Comparison of ENCODE assay signal across 1 cellular context in the genomic region with DNA sequence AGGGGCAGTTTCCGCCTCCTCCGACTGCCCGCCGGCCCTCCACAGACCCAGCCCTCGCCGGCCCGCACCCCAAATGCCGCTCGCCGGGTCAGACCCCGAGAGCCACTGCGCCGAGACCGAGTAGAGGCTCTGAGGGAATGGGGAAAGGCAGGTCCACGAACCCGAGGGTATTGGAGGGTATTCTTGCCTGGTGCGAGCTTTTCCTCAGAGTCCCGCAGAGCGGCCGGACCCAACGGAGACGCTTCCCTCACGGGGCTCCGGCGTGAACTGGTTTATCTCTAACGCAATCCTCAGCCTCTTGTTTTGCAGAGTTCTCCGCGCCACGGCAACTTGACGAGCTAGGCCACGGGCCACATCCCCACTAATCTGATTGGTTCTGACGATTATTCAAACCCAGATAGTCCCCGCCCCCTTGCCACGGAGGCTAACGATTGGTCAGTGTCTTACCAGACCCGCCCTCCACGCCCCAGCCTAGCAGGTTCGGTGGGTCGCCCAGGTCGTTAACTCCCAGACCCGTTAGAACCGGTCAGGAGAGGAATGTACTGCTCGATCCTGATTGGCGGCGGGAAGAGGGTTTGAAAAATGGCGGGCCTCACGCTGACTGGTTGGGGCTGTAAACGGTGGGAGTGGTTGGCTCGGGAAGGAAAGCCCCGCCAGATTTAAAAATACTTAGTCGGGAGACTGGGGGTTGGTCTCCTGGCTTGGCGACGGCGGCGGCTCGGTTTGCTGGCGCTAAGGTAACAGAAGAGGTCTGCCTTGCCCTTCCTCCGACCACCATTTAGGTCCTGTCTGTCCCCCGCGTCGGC.
TF ChIP-seq lines count a peak whose summit lies in the region.

A gene (minus strand): TSS at position 274 of the 806 bp plus-strand sequence. CDS start 709 bp downstream, outside the sequence.

TF ChIP-seq in HepG2, 621 proteins besides CTCF, POLR2A, EP300 and RAD21 (continued from another document):
- TF ChIP-seq, protein P1, sequence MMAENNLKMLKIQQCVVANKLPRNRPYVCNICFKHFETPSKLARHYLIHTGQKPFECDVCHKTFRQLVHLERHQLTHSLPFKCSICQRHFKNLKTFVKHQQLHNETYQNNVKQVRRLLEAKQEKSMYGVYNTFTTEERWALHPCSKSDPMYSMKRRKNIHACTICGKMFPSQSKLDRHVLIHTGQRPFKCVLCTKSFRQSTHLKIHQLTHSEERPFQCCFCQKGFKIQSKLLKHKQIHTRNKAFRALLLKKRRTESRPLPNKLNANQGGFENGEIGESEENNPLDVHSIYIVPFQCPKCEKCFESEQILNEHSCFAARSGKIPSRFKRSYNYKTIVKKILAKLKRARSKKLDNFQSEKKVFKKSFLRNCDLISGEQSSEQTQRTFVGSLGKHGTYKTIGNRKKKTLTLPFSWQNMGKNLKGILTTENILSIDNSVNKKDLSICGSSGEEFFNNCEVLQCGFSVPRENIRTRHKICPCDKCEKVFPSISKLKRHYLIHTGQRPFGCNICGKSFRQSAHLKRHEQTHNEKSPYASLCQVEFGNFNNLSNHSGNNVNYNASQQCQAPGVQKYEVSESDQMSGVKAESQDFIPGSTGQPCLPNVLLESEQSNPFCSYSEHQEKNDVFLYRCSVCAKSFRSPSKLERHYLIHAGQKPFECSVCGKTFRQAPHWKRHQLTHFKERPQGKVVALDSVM (CRISPR knock-in tag; IDR thresholded peaks at IDR 0.05) = no peak
- TF ChIP-seq RXRB (CRISPR knock-in tag; IDR thresholded peaks at IDR 0.05; ENCODE audit: borderline replicate concordance) = peak; percentile 67; the same call in 1 of the 2 replicates
- TF ChIP-seq DMAP1 (CRISPR knock-in tag; IDR thresholded peaks at IDR 0.05) = peak; percentile 73; the same call in 1 of the 2 replicates
- TF ChIP-seq ZNF749 (CRISPR knock-in tag; IDR thresholded peaks at IDR 0.05; ENCODE audit: borderline replicate concordance) = peak; percentile 98
- TF ChIP-seq, protein P2, sequence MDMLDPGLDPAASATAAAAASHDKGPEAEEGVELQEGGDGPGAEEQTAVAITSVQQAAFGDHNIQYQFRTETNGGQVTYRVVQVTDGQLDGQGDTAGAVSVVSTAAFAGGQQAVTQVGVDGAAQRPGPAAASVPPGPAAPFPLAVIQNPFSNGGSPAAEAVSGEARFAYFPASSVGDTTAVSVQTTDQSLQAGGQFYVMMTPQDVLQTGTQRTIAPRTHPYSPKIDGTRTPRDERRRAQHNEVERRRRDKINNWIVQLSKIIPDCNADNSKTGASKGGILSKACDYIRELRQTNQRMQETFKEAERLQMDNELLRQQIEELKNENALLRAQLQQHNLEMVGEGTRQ (IDR thresholded peaks at IDR 0.05; ENCODE audit: low read depth, low read length) = peak; percentile 45
- TF ChIP-seq, protein P2 (CRISPR knock-in tag; IDR thresholded peaks at IDR 0.05; ENCODE audit: borderline replicate concordance) = peak; percentile 59; the same call in 1 of the 2 replicates
- no peak for TF ChIP-seq NFIC (IDR thresholded peaks at IDR 0.05; ENCODE audit: low read length)
- TF ChIP-seq, protein P3, sequence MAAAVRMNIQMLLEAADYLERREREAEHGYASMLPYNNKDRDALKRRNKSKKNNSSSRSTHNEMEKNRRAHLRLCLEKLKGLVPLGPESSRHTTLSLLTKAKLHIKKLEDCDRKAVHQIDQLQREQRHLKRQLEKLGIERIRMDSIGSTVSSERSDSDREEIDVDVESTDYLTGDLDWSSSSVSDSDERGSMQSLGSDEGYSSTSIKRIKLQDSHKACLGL (CRISPR knock-in tag; IDR thresholded peaks at IDR 0.05) = no peak
- TF ChIP-seq, protein P4, sequence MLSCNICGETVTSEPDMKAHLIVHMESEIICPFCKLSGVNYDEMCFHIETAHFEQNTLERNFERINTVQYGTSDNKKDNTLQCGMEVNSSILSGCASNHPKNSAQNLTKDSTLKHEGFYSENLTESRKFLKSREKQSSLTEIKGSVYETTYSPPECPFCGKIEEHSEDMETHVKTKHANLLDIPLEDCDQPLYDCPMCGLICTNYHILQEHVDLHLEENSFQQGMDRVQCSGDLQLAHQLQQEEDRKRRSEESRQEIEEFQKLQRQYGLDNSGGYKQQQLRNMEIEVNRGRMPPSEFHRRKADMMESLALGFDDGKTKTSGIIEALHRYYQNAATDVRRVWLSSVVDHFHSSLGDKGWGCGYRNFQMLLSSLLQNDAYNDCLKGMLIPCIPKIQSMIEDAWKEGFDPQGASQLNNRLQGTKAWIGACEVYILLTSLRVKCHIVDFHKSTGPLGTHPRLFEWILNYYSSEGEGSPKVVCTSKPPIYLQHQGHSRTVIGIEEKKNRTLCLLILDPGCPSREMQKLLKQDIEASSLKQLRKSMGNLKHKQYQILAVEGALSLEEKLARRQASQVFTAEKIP (CRISPR knock-in tag; IDR thresholded peaks at IDR 0.05; ENCODE audit: borderline replicate concordance) = no peak
- TF ChIP-seq SETDB1 (CRISPR knock-in tag; IDR thresholded peaks at IDR 0.05; ENCODE audit: borderline replicate concordance) = no peak
- TF ChIP-seq, protein P5, sequence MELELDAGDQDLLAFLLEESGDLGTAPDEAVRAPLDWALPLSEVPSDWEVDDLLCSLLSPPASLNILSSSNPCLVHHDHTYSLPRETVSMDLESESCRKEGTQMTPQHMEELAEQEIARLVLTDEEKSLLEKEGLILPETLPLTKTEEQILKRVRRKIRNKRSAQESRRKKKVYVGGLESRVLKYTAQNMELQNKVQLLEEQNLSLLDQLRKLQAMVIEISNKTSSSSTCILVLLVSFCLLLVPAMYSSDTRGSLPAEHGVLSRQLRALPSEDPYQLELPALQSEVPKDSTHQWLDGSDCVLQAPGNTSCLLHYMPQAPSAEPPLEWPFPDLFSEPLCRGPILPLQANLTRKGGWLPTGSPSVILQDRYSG (CRISPR knock-in tag; IDR thresholded peaks at IDR 0.05) = no peak
- peak; percentile 59; the same call in 1 of the 2 replicates for TF ChIP-seq ZNF430 (CRISPR knock-in tag; IDR thresholded peaks at IDR 0.05)
